Comparison of ENCODE assay signal across 9 cellular contexts in the genomic region with DNA sequence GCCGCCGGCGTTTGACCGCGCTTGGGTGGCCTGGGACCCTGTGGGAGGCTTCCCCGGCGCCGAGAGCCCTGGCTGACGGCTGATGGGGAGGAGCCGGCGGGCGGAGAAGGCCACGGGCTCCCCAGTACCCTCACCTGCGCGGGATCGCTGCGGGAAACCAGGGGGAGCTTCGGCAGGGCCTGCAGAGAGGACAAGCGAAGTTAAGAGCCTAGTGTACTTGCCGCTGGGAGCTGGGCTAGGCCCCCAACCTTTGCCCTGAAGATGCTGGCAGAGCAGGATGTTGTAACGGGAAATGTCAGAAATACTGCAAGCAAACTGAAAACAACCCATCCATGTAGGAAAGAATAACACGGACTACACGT. TPM values are rescaled to one million over a fixed set of nuclear protein-coding genes. Genes with fewer than 3 reads are reported as not detected.
DNase-seq lines count a peak whose midpoint lies in the region; ATAC-seq and TF ChIP-seq lines count a peak whose summit lies in the region.
"Not testable (repeated sequence)": the region's sequence is repeated elsewhere in the genome, so short reads cannot be mapped to it uniquely, and the experiment has no call there.
"Had no signal": no experiment of that assay in that cellular context is flagged by ENCODE, and none has a peak within 500 bp of the region (broad histone marks: within the 10 kb centered on the region; RNA-seq: fewer than 3 reads in every experiment).

No MANE protein-coding gene starts in this region.

- not testable (repeated sequence) for H3K4me1 Mint-ChIP-seq in WTC11

- ATAC-seq in GM18867 (IDR thresholded peaks at IDR 0.05; ENCODE audit: unreplicated experiment): peak; percentile 21
- ATAC-seq in HG03442 (IDR thresholded peaks at IDR 0.05; ENCODE audit: unreplicated experiment): peak; percentile 16
- peak; percentile 78 for ATAC-seq in WTC11
- ATAC-seq in right lobe of liver: peak; percentile 61 to 73 (median 70)

- H3K27me3 Mint-ChIP-seq in WTC11 (ENCODE audit: low read depth): peaks cover 22% of the 10 kb centered on the region

- WGBS in esophagus squamous epithelium, 2 donors: 0% methylated on average over 3 of the region's 23 CpGs; no CpG with 5 or more reads in 1 of the 2 donors
- 0% methylated on average over 3 of the region's 23 CpGs for WGBS in right lobe of liver (ENCODE audit: insufficient coverage, low coverage, low lambda C conversion rate, missing lambda C conversion rate)

- not testable (repeated sequence) for H3K27ac Mint-ChIP-seq in WTC11

- POLR2A ChIA-PET in WTC11 (lab: Charles Lee): not testable (repeated sequence)

- not testable (repeated sequence) for H3K9ac ChIP-seq in rectal smooth muscle tissue (ENCODE audit: low read length)

- CTCF ChIA-PET in WTC11 (lab: Charles Lee): not testable (repeated sequence)

- H3K4me1 ChIP-seq in esophagus squamous epithelium; right lobe of liver; rectal smooth muscle tissue (ENCODE audit: control insufficient read depth, insufficient read depth, low read length); uterus: not testable (repeated sequence)

- H3K4me3 Mint-ChIP-seq in WTC11: peak overlapping the region; percentile 70

- H3K27me3 ChIP-seq in esophagus squamous epithelium; right lobe of liver; rectal smooth muscle tissue (ENCODE audit: control insufficient read depth, insufficient read depth, low read length); uterus: not testable (repeated sequence)

- TF ChIP-seq POLR2A in esophagus squamous epithelium (IDR thresholded peaks at IDR 0.05); right lobe of liver (IDR thresholded peaks at IDR 0.05); uterus (IDR thresholded peaks at IDR 0.05): not testable (repeated sequence)

- H3K36me3 Mint-ChIP-seq in WTC11: not testable (repeated sequence)

- H3K9me3 ChIP-seq in esophagus squamous epithelium, right lobe of liver, uterus: not testable (repeated sequence)

- in situ Hi-C loops in astrocyte of the spinal cord (cut with HindIII; ENCODE audit: low sequenced_read_pairs): not testable (repeated sequence)

- intact Hi-C loops in esophagus squamous epithelium (cut with DNase I); right lobe of liver (cut with DNase I); uterus (cut with DNase I; ENCODE audit: low total_unique reads): not testable (repeated sequence)

- H3K9me3 Mint-ChIP-seq in WTC11: not testable (repeated sequence)

- DNase-seq in WTC11 (ENCODE audit: low spot score); astrocyte of the spinal cord (ENCODE audit: low read depth, low spot score); esophagus squamous epithelium (lab: John Stamatoyannopoulos, UW); right lobe of liver; uterus: not testable (repeated sequence)

- not testable (repeated sequence) for H3K36me3 ChIP-seq in esophagus squamous epithelium; right lobe of liver; rectal smooth muscle tissue (ENCODE audit: control insufficient read depth, insufficient read depth, low read length); uterus

- not testable (repeated sequence) for TF ChIP-seq CTCF in WTC11 (IDR thresholded peaks at IDR 0.05); astrocyte of the spinal cord (IDR thresholded peaks at IDR 0.05; ENCODE audit: low read depth, low read length); esophagus squamous epithelium (IDR thresholded peaks at IDR 0.05); right lobe of liver (IDR thresholded peaks at IDR 0.05); uterus (IDR thresholded peaks at IDR 0.05)

- H3K4me3 ChIP-seq in astrocyte of the spinal cord (ENCODE audit: low read depth, low read length) (peak overlapping the region; percentile 23), esophagus squamous epithelium (peak overlapping the region; percentile 31 to 76 (median 54)), right lobe of liver (peak overlapping the region; percentile 18 to 53 (median 41)), uterus (peak overlapping the region in 1 of 2 donors; percentile 54)
- H3K4me3 ChIP-seq in rectal smooth muscle tissue (ENCODE audit: low read length): not testable (repeated sequence)

- H3K27ac ChIP-seq in esophagus squamous epithelium: peak overlapping the region; percentile 63 to 90 (median 82)
- peak overlapping the region; percentile 69 to 79 (median 75) for H3K27ac ChIP-seq in right lobe of liver
- peak overlapping the region; percentile 61 for H3K27ac ChIP-seq in rectal smooth muscle tissue (ENCODE audit: low read depth, low read length)
- H3K27ac ChIP-seq in uterus: peak overlapping the region; percentile 92 to 96

RNA-seq across cellular contexts. Expression of gene GOLGA8M, which starts 26.0 kb away (rescaled TPM):
- total RNA-seq in WTC11 (2021): 0.39 TPM in 1 of 3 replicates, not detected in the others
- under 1 TPM in 1 of 4 donors, not detected in 3; 0.57 TPM for total RNA-seq in esophagus squamous epithelium
- 1 to 10 TPM in 5 of 6 experiments, under 1 TPM in 1; 0.68 to 6.1 (median 4.3) TPM for total RNA-seq in right lobe of liver
- total RNA-seq in uterus: 1 to 10 TPM in 2 of 4 donors, under 1 TPM in 1, not detected in 1; 0.26 to 5.1 (median 4.2) TPM
- total RNA-seq: H1 had no signal

Comparison
In these comparisons a context has a peak if more than half of its experiments do, and no peak if none do; other contexts are left out.
1. ATAC-seq: peak in every context shown above with its lines; median percentile 78 in WTC11; 70 in right lobe of liver; 21 in GM18867; 16 in HG03442.